ENCODE assay signal across 1 cellular context in genomic region chr1:109826930-109827349, GRCh38.
TF ChIP-seq lines count a peak whose summit lies in the region.

No MANE protein-coding gene starts in this region.

TF ChIP-seq in K562, 482 proteins besides CTCF, POLR2A, EP300 and RAD21 (continued from another document and continues in another):
- TF ChIP-seq MLLT1 (IDR thresholded peaks at IDR 0.05) (peak in 1 of 2 experiments; percentile 63; a peak in 1 of 4 replicates), GATA2 (CRISPR knock-in tag; IDR thresholded peaks at IDR 0.05) (no peak), CBX8 (IDR thresholded peaks at IDR 0.05; ENCODE audit: borderline replicate concordance, extremely low read depth, low read depth, low read length, poor library complexity, severe bottlenecking) (no peak), ZNF212 (CRISPR knock-in tag; IDR thresholded peaks at IDR 0.05) (no peak; the same call in 1 of the 2 replicates), HMGXB4 (CRISPR knock-in tag; IDR thresholded peaks at IDR 0.05) (no peak), BRD9 (IDR thresholded peaks at IDR 0.05; ENCODE audit: low read depth, partially characterized antibody) (no peak), ZNF76 (CRISPR knock-in tag; IDR thresholded peaks at IDR 0.05; ENCODE audit: borderline replicate concordance) (0 out of 2 replicates have a peak, but pooled peaks have one; percentile 55), RFX1 (IDR thresholded peaks at IDR 0.05) (no peak), TCF15 (CRISPR knock-in tag; IDR thresholded peaks at IDR 0.05) (no peak), GTF2B (IDR thresholded peaks at IDR 0.05; ENCODE audit: extremely low read depth, insufficient read length) (no peak), CHCHD3 (CRISPR knock-in tag; IDR thresholded peaks at IDR 0.05) (no peak), HNRNPK (IDR thresholded peaks at IDR 0.05; ENCODE audit: low read depth, low read length, poor library complexity, severe bottlenecking) (no peak), ZKSCAN8 (CRISPR knock-in tag; IDR thresholded peaks at IDR 0.05) (peak; percentile 92), BACH1 (tag; IDR thresholded peaks at IDR 0.05) (peak; percentile 89), TEAD1 (CRISPR knock-in tag; IDR thresholded peaks at IDR 0.05) (peak in 1 of 2 experiments; percentile 82; a peak in 2 of 4 replicates), ZNF140 (CRISPR knock-in tag; IDR thresholded peaks at IDR 0.05) (no peak), MECOM (CRISPR knock-in tag; IDR thresholded peaks at IDR 0.05) (peak; percentile 71; the same call in 1 of the 2 replicates), ETV5 (CRISPR knock-in tag; IDR thresholded peaks at IDR 0.05; ENCODE audit: low read depth) (no peak), ZNF3 (CRISPR knock-in tag; IDR thresholded peaks at IDR 0.05) (no peak), MAFG (tag; conservative IDR thresholded peaks at IDR 0.05) (no peak), MCM7 (IDR thresholded peaks at IDR 0.05) (no peak), HNRNPLL (IDR thresholded peaks at IDR 0.05; ENCODE audit: low read depth, low read length, poor library complexity, severe bottlenecking) (no peak), OTX1 (CRISPR knock-in tag; IDR thresholded peaks at IDR 0.05) (peak; percentile 59; the same call in 1 of the 2 replicates), LEF1 (IDR thresholded peaks at IDR 0.05) (0 out of 2 replicates have a peak, but pooled peaks have one; percentile 39), CXXC5 (CRISPR knock-in tag; IDR thresholded peaks at IDR 0.05) (peak; percentile 90), SNIP1 (IDR thresholded peaks at IDR 0.05; ENCODE audit: low read depth) (no peak), SRSF7 (optimal IDR thresholded peaks at IDR 0.05; ENCODE audit: low read depth, low read length) (no peak), SLC30A9 (CRISPR knock-in tag; IDR thresholded peaks at IDR 0.05) (no peak), ZNF584 (CRISPR knock-in tag; IDR thresholded peaks at IDR 0.05; ENCODE audit: low read depth) (peak; percentile 97), ZNF24 (IDR thresholded peaks at IDR 0.05) (no peak), ZNF408 (CRISPR knock-in tag; IDR thresholded peaks at IDR 0.05; ENCODE audit: low read depth) (no peak), PURB (CRISPR knock-in tag; IDR thresholded peaks at IDR 0.05; ENCODE audit: low read depth) (no peak), FOSL1 (tag; conservative IDR thresholded peaks at IDR 0.05) (peak; percentile 49), TCF3 (CRISPR knock-in tag; IDR thresholded peaks at IDR 0.05) (peak; percentile 67), DMBX1 (CRISPR knock-in tag; IDR thresholded peaks at IDR 0.05; ENCODE audit: borderline replicate concordance) (peak; percentile 96), FOXP4 (CRISPR knock-in tag; IDR thresholded peaks at IDR 0.05; ENCODE audit: borderline replicate concordance) (no peak), HLTF (IDR thresholded peaks at IDR 0.05) (no peak), TCF7L2 (IDR thresholded peaks at IDR 0.05; ENCODE audit: low read depth, low read length) (no peak), ZNF165 (CRISPR knock-in tag; IDR thresholded peaks at IDR 0.05; ENCODE audit: borderline replicate concordance) (peak; percentile 85), KAT2B (IDR thresholded peaks at IDR 0.05; ENCODE audit: low read depth, low read length) (no peak), ZBTB17 (CRISPR knock-in tag; IDR thresholded peaks at IDR 0.05) (peak; percentile 88), RB1 (IDR thresholded peaks at IDR 0.05; ENCODE audit: low read depth) (no peak), KLF10 (CRISPR knock-in tag; IDR thresholded peaks at IDR 0.05) (no peak), BRD4 (IDR thresholded peaks at IDR 0.05) (no peak)
- TF ChIP-seq, protein P1, sequence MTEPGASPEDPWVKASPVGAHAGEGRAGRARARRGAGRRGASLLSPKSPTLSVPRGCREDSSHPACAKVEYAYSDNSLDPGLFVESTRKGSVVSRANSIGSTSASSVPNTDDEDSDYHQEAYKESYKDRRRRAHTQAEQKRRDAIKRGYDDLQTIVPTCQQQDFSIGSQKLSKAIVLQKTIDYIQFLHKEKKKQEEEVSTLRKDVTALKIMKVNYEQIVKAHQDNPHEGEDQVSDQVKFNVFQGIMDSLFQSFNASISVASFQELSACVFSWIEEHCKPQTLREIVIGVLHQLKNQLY (CRISPR knock-in tag; conservative IDR thresholded peaks at IDR 0.05): no peak
- TF ChIP-seq, protein P2, sequence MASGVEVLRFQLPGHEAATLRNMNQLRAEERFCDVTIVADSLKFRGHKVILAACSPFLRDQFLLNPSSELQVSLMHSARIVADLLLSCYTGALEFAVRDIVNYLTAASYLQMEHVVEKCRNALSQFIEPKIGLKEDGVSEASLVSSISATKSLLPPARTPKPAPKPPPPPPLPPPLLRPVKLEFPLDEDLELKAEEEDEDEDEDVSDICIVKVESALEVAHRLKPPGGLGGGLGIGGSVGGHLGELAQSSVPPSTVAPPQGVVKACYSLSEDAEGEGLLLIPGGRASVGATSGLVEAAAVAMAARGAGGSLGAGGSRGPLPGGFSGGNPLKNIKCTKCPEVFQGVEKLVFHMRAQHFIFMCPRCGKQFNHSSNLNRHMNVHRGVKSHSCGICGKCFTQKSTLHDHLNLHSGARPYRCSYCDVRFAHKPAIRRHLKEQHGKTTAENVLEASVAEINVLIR (CRISPR knock-in tag; IDR thresholded peaks at IDR 0.05): peak; percentile 49; the same call in 1 of the 2 replicates
- TF ChIP-seq, protein P3, sequence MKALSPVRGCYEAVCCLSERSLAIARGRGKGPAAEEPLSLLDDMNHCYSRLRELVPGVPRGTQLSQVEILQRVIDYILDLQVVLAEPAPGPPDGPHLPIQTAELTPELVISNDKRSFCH (CRISPR knock-in tag; IDR thresholded peaks at IDR 0.05): no peak
- TF ChIP-seq, protein P3 (tag; IDR thresholded peaks at IDR 0.05): peak; percentile 79
- TF ChIP-seq, protein P4, sequence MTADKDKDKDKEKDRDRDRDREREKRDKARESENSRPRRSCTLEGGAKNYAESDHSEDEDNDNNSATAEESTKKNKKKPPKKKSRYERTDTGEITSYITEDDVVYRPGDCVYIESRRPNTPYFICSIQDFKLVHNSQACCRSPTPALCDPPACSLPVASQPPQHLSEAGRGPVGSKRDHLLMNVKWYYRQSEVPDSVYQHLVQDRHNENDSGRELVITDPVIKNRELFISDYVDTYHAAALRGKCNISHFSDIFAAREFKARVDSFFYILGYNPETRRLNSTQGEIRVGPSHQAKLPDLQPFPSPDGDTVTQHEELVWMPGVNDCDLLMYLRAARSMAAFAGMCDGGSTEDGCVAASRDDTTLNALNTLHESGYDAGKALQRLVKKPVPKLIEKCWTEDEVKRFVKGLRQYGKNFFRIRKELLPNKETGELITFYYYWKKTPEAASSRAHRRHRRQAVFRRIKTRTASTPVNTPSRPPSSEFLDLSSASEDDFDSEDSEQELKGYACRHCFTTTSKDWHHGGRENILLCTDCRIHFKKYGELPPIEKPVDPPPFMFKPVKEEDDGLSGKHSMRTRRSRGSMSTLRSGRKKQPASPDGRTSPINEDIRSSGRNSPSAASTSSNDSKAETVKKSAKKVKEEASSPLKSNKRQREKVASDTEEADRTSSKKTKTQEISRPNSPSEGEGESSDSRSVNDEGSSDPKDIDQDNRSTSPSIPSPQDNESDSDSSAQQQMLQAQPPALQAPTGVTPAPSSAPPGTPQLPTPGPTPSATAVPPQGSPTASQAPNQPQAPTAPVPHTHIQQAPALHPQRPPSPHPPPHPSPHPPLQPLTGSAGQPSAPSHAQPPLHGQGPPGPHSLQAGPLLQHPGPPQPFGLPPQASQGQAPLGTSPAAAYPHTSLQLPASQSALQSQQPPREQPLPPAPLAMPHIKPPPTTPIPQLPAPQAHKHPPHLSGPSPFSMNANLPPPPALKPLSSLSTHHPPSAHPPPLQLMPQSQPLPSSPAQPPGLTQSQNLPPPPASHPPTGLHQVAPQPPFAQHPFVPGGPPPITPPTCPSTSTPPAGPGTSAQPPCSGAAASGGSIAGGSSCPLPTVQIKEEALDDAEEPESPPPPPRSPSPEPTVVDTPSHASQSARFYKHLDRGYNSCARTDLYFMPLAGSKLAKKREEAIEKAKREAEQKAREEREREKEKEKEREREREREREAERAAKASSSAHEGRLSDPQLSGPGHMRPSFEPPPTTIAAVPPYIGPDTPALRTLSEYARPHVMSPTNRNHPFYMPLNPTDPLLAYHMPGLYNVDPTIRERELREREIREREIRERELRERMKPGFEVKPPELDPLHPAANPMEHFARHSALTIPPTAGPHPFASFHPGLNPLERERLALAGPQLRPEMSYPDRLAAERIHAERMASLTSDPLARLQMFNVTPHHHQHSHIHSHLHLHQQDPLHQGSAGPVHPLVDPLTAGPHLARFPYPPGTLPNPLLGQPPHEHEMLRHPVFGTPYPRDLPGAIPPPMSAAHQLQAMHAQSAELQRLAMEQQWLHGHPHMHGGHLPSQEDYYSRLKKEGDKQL (CRISPR knock-in tag; IDR thresholded peaks at IDR 0.05; ENCODE audit: borderline replicate concordance): no peak
- TF ChIP-seq, protein P5, sequence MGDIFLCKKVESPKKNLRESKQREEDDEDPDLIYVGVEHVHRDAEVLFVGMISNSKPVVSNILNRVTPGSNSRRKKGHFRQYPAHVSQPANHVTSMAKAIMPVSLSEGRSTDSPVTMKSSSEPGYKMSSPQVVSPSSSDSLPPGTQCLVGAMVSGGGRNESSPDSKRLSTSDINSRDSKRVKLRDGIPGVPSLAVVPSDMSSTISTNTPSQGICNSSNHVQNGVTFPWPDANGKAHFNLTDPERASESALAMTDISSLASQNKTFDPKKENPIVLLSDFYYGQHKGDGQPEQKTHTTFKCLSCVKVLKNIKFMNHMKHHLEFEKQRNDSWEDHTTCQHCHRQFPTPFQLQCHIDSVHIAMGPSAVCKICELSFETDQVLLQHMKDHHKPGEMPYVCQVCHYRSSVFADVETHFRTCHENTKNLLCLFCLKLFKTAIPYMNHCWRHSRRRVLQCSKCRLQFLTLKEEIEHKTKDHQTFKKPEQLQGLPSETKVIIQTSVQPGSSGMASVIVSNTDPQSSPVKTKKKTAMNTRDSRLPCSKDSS (IDR thresholded peaks at IDR 0.05; ENCODE audit: low read depth, partially characterized antibody): no peak
- TF ChIP-seq, protein P6, sequence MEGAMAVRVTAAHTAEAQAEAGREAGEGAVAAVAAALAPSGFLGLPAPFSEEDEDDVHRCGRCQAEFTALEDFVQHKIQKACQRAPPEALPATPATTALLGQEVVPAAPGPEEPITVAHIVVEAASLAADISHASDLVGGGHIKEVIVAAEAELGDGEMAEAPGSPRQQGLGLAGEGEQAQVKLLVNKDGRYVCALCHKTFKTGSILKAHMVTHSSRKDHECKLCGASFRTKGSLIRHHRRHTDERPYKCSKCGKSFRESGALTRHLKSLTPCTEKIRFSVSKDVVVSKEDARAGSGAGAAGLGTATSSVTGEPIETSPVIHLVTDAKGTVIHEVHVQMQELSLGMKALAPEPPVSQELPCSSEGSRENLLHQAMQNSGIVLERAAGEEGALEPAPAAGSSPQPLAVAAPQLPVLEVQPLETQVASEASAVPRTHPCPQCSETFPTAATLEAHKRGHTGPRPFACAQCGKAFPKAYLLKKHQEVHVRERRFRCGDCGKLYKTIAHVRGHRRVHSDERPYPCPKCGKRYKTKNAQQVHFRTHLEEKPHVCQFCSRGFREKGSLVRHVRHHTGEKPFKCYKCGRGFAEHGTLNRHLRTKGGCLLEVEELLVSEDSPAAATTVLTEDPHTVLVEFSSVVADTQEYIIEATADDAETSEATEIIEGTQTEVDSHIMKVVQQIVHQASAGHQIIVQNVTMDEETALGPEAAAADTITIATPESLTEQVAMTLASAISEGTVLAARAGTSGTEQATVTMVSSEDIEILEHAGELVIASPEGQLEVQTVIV (CRISPR knock-in tag; IDR thresholded peaks at IDR 0.05; ENCODE audit: borderline replicate concordance): peak; percentile 52; the same call in 1 of the 2 replicates
